ENCODE assay signal across 1 cellular context in the genomic region with DNA sequence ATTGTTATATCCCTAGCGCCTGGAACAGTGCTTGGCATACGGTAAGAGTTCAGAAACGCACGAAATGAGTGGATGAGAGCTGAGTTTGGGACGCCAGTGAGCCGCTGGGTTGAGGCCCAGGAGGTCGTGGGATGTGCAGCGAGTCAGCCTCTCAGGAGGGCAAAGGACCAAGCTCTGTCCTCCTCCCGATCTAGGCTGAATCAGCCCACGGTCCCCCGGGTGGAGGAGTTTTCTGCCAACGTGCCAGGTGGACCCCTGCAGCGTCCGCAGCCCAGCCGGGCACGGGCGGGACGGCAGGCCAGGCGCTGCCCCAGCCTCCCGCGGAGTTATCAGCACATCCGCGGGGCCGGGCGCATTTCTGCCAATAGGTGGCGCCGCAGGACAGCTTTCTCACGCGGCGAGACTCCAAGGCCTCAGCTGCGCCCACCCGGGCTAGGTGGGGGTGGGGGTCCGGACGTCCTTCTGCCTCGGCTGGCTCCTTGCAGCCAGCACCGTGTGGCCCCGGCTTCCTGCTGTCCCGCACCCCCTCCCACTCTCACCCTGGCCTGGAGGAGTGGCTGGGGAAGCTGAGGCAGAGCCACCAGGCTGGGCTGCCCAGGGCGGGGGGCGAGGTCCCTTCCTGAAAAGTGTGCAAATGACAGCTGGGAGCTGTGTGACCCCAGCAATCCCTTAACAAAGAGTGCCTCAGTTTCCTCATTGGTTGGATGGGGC.
TF ChIP-seq lines count a peak whose summit lies in the region.

No MANE protein-coding gene starts in this region.

TF ChIP-seq in GM12878, 131 proteins besides CTCF, POLR2A, EP300 and RAD21:
- TF ChIP-seq, protein P1, sequence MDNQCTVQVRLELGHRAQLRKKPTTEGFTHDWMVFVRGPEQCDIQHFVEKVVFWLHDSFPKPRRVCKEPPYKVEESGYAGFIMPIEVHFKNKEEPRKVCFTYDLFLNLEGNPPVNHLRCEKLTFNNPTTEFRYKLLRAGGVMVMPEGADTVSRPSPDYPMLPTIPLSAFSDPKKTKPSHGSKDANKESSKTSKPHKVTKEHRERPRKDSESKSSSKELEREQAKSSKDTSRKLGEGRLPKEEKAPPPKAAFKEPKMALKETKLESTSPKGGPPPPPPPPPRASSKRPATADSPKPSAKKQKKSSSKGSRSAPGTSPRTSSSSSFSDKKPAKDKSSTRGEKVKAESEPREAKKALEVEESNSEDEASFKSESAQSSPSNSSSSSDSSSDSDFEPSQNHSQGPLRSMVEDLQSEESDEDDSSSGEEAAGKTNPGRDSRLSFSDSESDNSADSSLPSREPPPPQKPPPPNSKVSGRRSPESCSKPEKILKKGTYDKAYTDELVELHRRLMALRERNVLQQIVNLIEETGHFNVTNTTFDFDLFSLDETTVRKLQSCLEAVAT (IDR thresholded peaks at IDR 0.05), result peak; percentile 57
- TF ChIP-seq RAD51 (IDR thresholded peaks at IDR 0.05) (no peak), LARP7 (IDR thresholded peaks at IDR 0.05) (0 out of 2 replicates have a peak, but pooled peaks have one; percentile 20), MTA3 (IDR thresholded peaks at IDR 0.05; ENCODE audit: borderline replicate concordance, low read length) (no peak), SMARCA5 (IDR thresholded peaks at IDR 0.05) (peak; percentile 100), IKZF1 (conservative IDR thresholded peaks at IDR 0.05) (0 out of 2 replicates have a peak, but pooled peaks have one; percentile 27), WRNIP1 (IDR thresholded peaks at IDR 0.05; ENCODE audit: borderline replicate concordance, low read depth, low read length) (no peak), BHLHE40 (IDR thresholded peaks at IDR 0.05; ENCODE audit: borderline replicate concordance in 1 of 2, low read depth in 2 of 2, low read length in 1 of 2) (peak; percentile 40 to 50; a peak in 2 of 4 replicates), SMC3 (IDR thresholded peaks at IDR 0.05; ENCODE audit: borderline replicate concordance, low read length) (peak; percentile 64), NFXL1 (IDR thresholded peaks at IDR 0.05; ENCODE audit: borderline replicate concordance) (no peak), TCF7 (IDR thresholded peaks at IDR 0.05; ENCODE audit: borderline replicate concordance) (no peak), YY1 (IDR thresholded peaks at IDR 0.05; ENCODE audit: low read depth, low read length) (0 out of 2 replicates have a peak, but pooled peaks have one; percentile 55), RB1 (IDR thresholded peaks at IDR 0.05; ENCODE audit: borderline replicate concordance) (peak; percentile 69; the same call in 1 of the 2 replicates), RELA (IDR thresholded peaks at IDR 0.05; ENCODE audit: borderline replicate concordance, partially characterized antibody) (peak; percentile 34), GATAD2B (conservative IDR thresholded peaks at IDR 0.05; ENCODE audit: low read depth) (peak; percentile 53)
- TF ChIP-seq, protein P2, sequence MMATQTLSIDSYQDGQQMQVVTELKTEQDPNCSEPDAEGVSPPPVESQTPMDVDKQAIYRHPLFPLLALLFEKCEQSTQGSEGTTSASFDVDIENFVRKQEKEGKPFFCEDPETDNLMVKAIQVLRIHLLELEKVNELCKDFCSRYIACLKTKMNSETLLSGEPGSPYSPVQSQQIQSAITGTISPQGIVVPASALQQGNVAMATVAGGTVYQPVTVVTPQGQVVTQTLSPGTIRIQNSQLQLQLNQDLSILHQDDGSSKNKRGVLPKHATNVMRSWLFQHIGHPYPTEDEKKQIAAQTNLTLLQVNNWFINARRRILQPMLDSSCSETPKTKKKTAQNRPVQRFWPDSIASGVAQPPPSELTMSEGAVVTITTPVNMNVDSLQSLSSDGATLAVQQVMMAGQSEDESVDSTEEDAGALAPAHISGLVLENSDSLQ (IDR thresholded peaks at IDR 0.05), result no peak
- TF ChIP-seq, protein P3, sequence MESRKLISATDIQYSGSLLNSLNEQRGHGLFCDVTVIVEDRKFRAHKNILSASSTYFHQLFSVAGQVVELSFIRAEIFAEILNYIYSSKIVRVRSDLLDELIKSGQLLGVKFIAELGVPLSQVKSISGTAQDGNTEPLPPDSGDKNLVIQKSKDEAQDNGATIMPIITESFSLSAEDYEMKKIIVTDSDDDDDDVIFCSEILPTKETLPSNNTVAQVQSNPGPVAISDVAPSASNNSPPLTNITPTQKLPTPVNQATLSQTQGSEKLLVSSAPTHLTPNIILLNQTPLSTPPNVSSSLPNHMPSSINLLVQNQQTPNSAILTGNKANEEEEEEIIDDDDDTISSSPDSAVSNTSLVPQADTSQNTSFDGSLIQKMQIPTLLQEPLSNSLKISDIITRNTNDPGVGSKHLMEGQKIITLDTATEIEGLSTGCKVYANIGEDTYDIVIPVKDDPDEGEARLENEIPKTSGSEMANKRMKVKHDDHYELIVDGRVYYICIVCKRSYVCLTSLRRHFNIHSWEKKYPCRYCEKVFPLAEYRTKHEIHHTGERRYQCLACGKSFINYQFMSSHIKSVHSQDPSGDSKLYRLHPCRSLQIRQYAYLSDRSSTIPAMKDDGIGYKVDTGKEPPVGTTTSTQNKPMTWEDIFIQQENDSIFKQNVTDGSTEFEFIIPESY (IDR thresholded peaks at IDR 0.05), result 0 out of 2 replicates have a peak, but pooled peaks have one; percentile 35
TF ChIP-seq in GM12878: peak in this region for 11.
